In the genomic region with DNA sequence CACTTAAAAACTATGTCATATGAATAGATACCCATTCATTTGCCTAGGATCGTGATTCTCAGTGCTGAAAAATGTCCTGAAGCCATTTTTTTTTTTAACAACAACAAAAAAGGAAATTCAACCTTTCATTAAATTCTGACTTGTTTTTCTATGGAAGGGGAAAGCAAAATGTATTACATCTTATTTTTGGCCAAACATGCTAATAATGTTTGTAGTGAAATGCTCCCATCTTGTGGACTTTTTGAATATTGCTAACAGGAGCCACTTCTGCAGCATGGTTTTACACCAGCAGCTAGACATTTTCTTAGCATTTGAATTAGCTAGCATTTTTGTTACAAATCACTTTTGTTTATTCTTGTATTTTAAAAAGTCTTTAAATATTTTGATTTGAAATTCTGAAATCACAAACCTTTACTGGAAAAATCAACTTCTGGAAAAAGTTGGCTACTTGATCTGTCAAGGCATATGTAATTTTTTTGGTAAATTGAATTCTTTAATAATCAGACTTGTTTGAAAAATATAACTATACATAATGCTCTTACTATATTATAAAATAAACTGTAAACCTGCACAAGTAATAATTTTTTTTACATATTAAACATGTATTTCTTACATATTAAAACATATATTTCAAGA, we compare ENCODE assay signal across 8 cellular contexts.
DNase-seq lines count a peak whose midpoint lies in the region; ATAC-seq and TF ChIP-seq lines count a peak whose summit lies in the region.

No MANE protein-coding gene starts in this region.

- H3K4me2 ChIP-seq in fibroblast of lung (ENCODE audit: extremely low read depth, insufficient read depth, low read length) = no peak overlapping the region

- TF ChIP-seq CTCF in HL-60 (IDR thresholded peaks at IDR 0.05; ENCODE audit: insufficient read depth, low read length) (peak; percentile 34), Peyer's patch (IDR thresholded peaks at IDR 0.05) (peak in 4 of 6 experiments; percentile 22 to 58 (median 54)), fibroblast of lung (conservative IDR thresholded peaks at IDR 0.05 in 1 of 2, IDR thresholded peaks at IDR 0.05 in 1 of 2; ENCODE audit: low read depth in 1 of 2, low read length in 2 of 2) (peak; percentile 47 to 60)

- peak; percentile 50 for ATAC-seq in sciatic nerve
- ATAC-seq in HG02678 (IDR thresholded peaks at IDR 0.05; ENCODE audit: unreplicated experiment) = no peak
- no peak for ATAC-seq in HG03025 (IDR thresholded peaks at IDR 0.05; ENCODE audit: low FRiP score, unreplicated experiment)

- H3K9me3 ChIP-seq in Peyer's patch (no peaks in the 10 kb centered on the region), fibroblast of lung (ENCODE audit: control insufficient read depth, insufficient read depth, low read depth, low read length) (no peaks in the 10 kb centered on the region)

- H3K36me3 ChIP-seq in Peyer's patch = peaks cover 0 to 7% (median 0%) of the 10 kb centered on the region in 3 donors
- peaks cover 2% of the 10 kb centered on the region for H3K36me3 ChIP-seq in fibroblast of lung (ENCODE audit: control insufficient read depth, insufficient read depth, low read length)

- DNase-seq in CMK (ENCODE audit: low read depth) = peak; percentile 21
- DNase-seq in HL-60 (ENCODE audit: low read depth in 1 of 2, low spot score in 1 of 2) = peak in 1 of 2 experiments; percentile 13
- DNase-seq in Peyer's patch = no peak
- peak; percentile 33 to 59 for DNase-seq in fibroblast of lung (ENCODE audit: low read depth in 2 of 2)
- no peak for DNase-seq in sciatic nerve (ENCODE audit: low spot score)
- DNase-seq in substantia nigra (lab: John Stamatoyannopoulos, UW) = no peak

- no peak overlapping the region for H2AFZ ChIP-seq in fibroblast of lung (ENCODE audit: low read length)

- no peak overlapping the region for H3K9ac ChIP-seq in fibroblast of lung (ENCODE audit: insufficient read depth, low read length)

- H3K27ac ChIP-seq in HL-60 (replicated peaks) (no peak overlapping the region), Peyer's patch (no peak overlapping the region), fibroblast of lung (ENCODE audit: insufficient read depth, low read length) (no peak overlapping the region), substantia nigra (ENCODE audit: low read depth, low read length, poor library complexity, severe bottlenecking) (no peak overlapping the region)

- H3K4me3 ChIP-seq in HL-60 (replicated peaks; ENCODE audit: insufficient read depth, low read length) = no peak overlapping the region
- no peak overlapping the region for H3K4me3 ChIP-seq in Peyer's patch
- no peak overlapping the region for H3K4me3 ChIP-seq in fibroblast of lung (replicated peaks in 1 of 4; ENCODE audit: control extremely low read depth in 1 of 4, insufficient read depth in 1 of 4, low read depth in 3 of 4, low read length in 4 of 4)

- H3K4me1 ChIP-seq in Peyer's patch (no peaks in the 10 kb centered on the region), fibroblast of lung (ENCODE audit: control insufficient read depth, extremely low read depth, insufficient read depth, low read length) (no peaks in the 10 kb centered on the region)

- no peaks in the 10 kb centered on the region for H4K20me1 ChIP-seq in fibroblast of lung (ENCODE audit: control insufficient read depth, extremely low read depth, insufficient read depth, low read length)

- TF ChIP-seq POLR2A in Peyer's patch (IDR thresholded peaks at IDR 0.05) = no peak

- H3K27me3 ChIP-seq in HL-60 (ENCODE audit: insufficient read depth, poor library complexity, severe bottlenecking) (no peaks in the 10 kb centered on the region), Peyer's patch (no peaks in the 10 kb centered on the region), fibroblast of lung (ENCODE audit: control insufficient read depth, insufficient read depth, low read length) (no peaks in the 10 kb centered on the region)

- intact Hi-C loops in sciatic nerve (cut with DNase I) = loop anchor here (5.0 kb wide), 1 partner anchor 69 kb away; no protein-coding TSS in a partner anchor

- no peaks in the 10 kb centered on the region for H3K79me2 ChIP-seq in fibroblast of lung (ENCODE audit: control insufficient read depth, insufficient read depth, low read length)

Comparison
In these comparisons a context has a peak if more than half of its experiments do, and no peak if none do; other contexts are left out.
1. DNase-seq: peak in CMK (single experiment) and fibroblast of lung (2 of 2); none in Peyer's patch (0 of 3), sciatic nerve (single experiment) and substantia nigra (0 of 49).
2. Peak in every context shown above with its lines, with median percentiles within 50 percentile points of each other: CTCF ChIP-seq.